ENCODE assay signal across 27 cellular contexts in the genomic region with DNA sequence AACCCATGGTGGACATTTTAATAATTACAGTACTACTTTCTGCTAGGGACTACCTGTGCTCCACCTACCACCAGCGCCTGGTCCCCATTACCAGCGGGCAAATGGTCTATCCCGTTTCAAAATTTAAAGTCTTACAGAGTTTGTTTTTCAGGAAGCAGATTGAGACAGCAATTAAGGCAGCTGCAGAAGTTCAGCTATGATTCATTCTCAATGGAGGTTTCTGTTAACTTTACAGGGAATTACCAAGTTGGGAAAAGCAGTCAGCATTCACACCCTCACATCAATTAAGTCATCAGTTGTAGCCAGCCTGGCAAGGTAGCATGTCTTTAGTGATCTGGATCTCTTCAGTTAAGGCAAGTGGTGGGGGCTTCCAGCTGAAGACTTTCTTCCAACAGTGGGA.
A peak's percentile ranks its signal among the peaks of the same experiment; 100 is the strongest.
DNase-seq lines count a peak whose midpoint lies in the region; ATAC-seq, FAIRE-seq and TF ChIP-seq lines count a peak whose summit lies in the region.
"Had no signal": no experiment of that assay in that cellular context is flagged by ENCODE, and none has a peak within 500 bp of the region (broad histone marks: within the 10 kb centered on the region; RNA-seq: fewer than 3 reads in every experiment).

No MANE protein-coding gene starts in this region.

- no peaks in the 10 kb centered on the region for H3K4me1 Mint-ChIP-seq in MCF 10A (ENCODE audit: insufficient read depth, unreplicated experiment)
- H3K4me1 Mint-ChIP-seq: CD8-positive, alpha-beta memory T cell; IgD-negative memory B cell had no signal

- in situ Hi-C loops in mammary epithelial cell (cut with MboI; ENCODE audit: low sequenced_read_pairs in 2 of 2) = no loop called here

- H3K9ac ChIP-seq in mammary epithelial cell (ENCODE audit: insufficient read depth, low read length) = no peak overlapping the region
- no peak overlapping the region for H3K9ac ChIP-seq in endothelial cell of umbilical vein (replicated peaks; ENCODE audit: extremely low read depth, insufficient read depth, low read length)

- H3K27ac ChIP-seq in mammary epithelial cell (ENCODE audit: insufficient read depth, low read depth, low read length) (no peak overlapping the region), endothelial cell of umbilical vein (ENCODE audit: insufficient read depth, low read depth, low read length) (no peak overlapping the region), heart left ventricle (no peak overlapping the region), testis (no peak overlapping the region)
- H3K27ac ChIP-seq: 22Rv1, Peyer's patch, SJCRH30 had no signal

- H3K9me3 ChIP-seq in mammary epithelial cell (replicated peaks; ENCODE audit: insufficient read depth, low read length) (no peaks in the 10 kb centered on the region), endothelial cell of umbilical vein (replicated peaks; ENCODE audit: control insufficient read depth, insufficient read depth, low read length) (no peaks in the 10 kb centered on the region), heart left ventricle (peaks cover 0 to 23% (median 0%) of the 10 kb centered on the region in 12 donors), testis (no peaks in the 10 kb centered on the region)
- H3K9me3 ChIP-seq: Peyer's patch, SJCRH30 had no signal

- no peaks in the 10 kb centered on the region for H3K4me1 ChIP-seq in mammary epithelial cell (ENCODE audit: insufficient read depth, low read length)
- H3K4me1 ChIP-seq in endothelial cell of umbilical vein (ENCODE audit: control insufficient read depth, extremely low read depth, insufficient read depth, low read length) = no peaks in the 10 kb centered on the region
- H3K4me1 ChIP-seq in heart left ventricle = no peaks in the 10 kb centered on the region
- no peaks in the 10 kb centered on the region for H3K4me1 ChIP-seq in testis
- H3K4me1 ChIP-seq: Peyer's patch, SJCRH30 had no signal

- TF ChIP-seq CTCF in mammary epithelial cell (conservative IDR thresholded peaks at IDR 0.05 in 1 of 2, IDR thresholded peaks at IDR 0.05 in 1 of 2; ENCODE audit: extremely low read depth in 1 of 2, insufficient read depth in 1 of 2, low read depth in 1 of 2, low read length in 2 of 2) (no peak), MCF 10A (IDR thresholded peaks at IDR 0.05; ENCODE audit: unreplicated experiment) (no peak), endothelial cell of umbilical vein (IDR thresholded peaks at IDR 0.05; ENCODE audit: extremely low read depth in 1 of 2, insufficient read depth in 1 of 2, low read depth in 1 of 2, low read length in 2 of 2) (no peak), GM20000 (IDR thresholded peaks at IDR 0.05; ENCODE audit: extremely low read depth, missing control alignments) (no peak), heart left ventricle (IDR thresholded peaks at IDR 0.05) (no peak), testis (IDR thresholded peaks at IDR 0.05) (no peak)

- no peaks in the 10 kb centered on the region for H4K20me1 ChIP-seq in mammary epithelial cell (ENCODE audit: insufficient read depth, low read length)
- no peaks in the 10 kb centered on the region for H4K20me1 ChIP-seq in endothelial cell of umbilical vein (replicated peaks; ENCODE audit: control insufficient read depth, extremely low read depth, insufficient read depth, low read length)

- intact Hi-C loops in mammary epithelial cell (cut with micrococcal nuclease) (no loop called here), MCF 10A (cut with micrococcal nuclease) (no loop called here), endothelial cell of umbilical vein (cut with micrococcal nuclease) (no loop called here), heart left ventricle (cut with DNase I) (no loop called here), testis (cut with DNase I; ENCODE audit: low total_unique reads) (no loop called here)

- H3K9me1 ChIP-seq in endothelial cell of umbilical vein (replicated peaks; ENCODE audit: control insufficient read depth, extremely low read depth, insufficient read depth, low read length) = no peaks in the 10 kb centered on the region

- H3K27me3 Mint-ChIP-seq in MCF 10A (ENCODE audit: insufficient read depth, unreplicated experiment) = no peaks in the 10 kb centered on the region

- no peak overlapping the region for H3K4me3 ChIP-seq in mammary epithelial cell (replicated peaks in 1 of 3; ENCODE audit: insufficient read depth in 1 of 3, low read depth in 2 of 3, low read length in 3 of 3)
- H3K4me3 ChIP-seq in endothelial cell of umbilical vein (replicated peaks in 1 of 3; ENCODE audit: insufficient read depth in 1 of 3, low read depth in 1 of 3, low read length in 3 of 3) = no peak overlapping the region
- no peak overlapping the region for H3K4me3 ChIP-seq in heart left ventricle
- no peak overlapping the region for H3K4me3 ChIP-seq in testis
- H3K4me3 ChIP-seq: MG63, Peyer's patch, SJCRH30 had no signal

- peaks cover 18% of the 10 kb centered on the region for H3K9me3 Mint-ChIP-seq in MCF 10A (ENCODE audit: unreplicated experiment)

- H2AFZ ChIP-seq in mammary epithelial cell (ENCODE audit: low read depth, low read length) = no peak overlapping the region
- H2AFZ ChIP-seq in endothelial cell of umbilical vein (ENCODE audit: low read depth, low read length) = no peak overlapping the region

- POLR2A ChIA-PET in MCF 10A (lab: Yijun Ruan, JAX) (no interaction called here), endothelial cell of umbilical vein (lab: Charles Lee) (no interaction called here)

- ATAC-seq in heart left ventricle = no peak
- ATAC-seq: HCT116 had no signal

- H3K4me2 ChIP-seq in mammary epithelial cell (ENCODE audit: insufficient read depth, low read depth, low read length) (no peak overlapping the region), endothelial cell of umbilical vein (ENCODE audit: insufficient read depth, low read length) (no peak overlapping the region)

- 79% methylated on average over 3 of the region's 3 CpGs for WGBS in mammary epithelial cell (ENCODE audit: low coverage, missing lambda C conversion rate)
- 80 to 87% (median 84%) methylated on average over 3 of the region's 3 CpGs for WGBS in heart left ventricle, 4 donors
- WGBS in testis, 2 donors = 84 to 86% methylated on average over 3 of the region's 3 CpGs

- dilution Hi-C loops in mammary epithelial cell (cut with HindIII; ENCODE audit: low sequenced_read_pairs) (no loop called here), endothelial cell of umbilical vein (cut with MboI; ENCODE audit: extremely low pct_ligation_motif_present, low sequenced_read_pairs) (no loop called here)

- CTCF ChIA-PET in mammary epithelial cell (lab: Charles Lee; ENCODE audit: low non-redundant PET) (no interaction called here), MCF 10A (lab: Yijun Ruan, JAX) (interaction anchor here (0.7 to 1.2 kb wide), 2 partner anchors 9 to 10 kb away, joined by 5 read pairs; no protein-coding TSS in a partner anchor), endothelial cell of umbilical vein (lab: Charles Lee) (interaction anchor here (1.4 to 3.0 kb wide), 2 partner anchors 10 to 119 kb away, joined by 4 to 10 read pairs; no protein-coding TSS in a partner anchor)

- H3K36me3 Mint-ChIP-seq in MCF 10A (ENCODE audit: insufficient read depth, unreplicated experiment) = no peaks in the 10 kb centered on the region
- H3K36me3 Mint-ChIP-seq: CD8-positive, alpha-beta memory T cell; IgD-negative memory B cell had no signal

- no peaks in the 10 kb centered on the region for H3K27me3 ChIP-seq in mammary epithelial cell (ENCODE audit: insufficient read depth, low read length)
- H3K27me3 ChIP-seq in endothelial cell of umbilical vein (ENCODE audit: control insufficient read depth in 2 of 2, insufficient read depth in 2 of 2, low read length in 2 of 2) = no peaks in the 10 kb centered on the region
- no peaks in the 10 kb centered on the region for H3K27me3 ChIP-seq in heart left ventricle
- no peaks in the 10 kb centered on the region for H3K27me3 ChIP-seq in testis
- H3K27me3 ChIP-seq: MG63, Peyer's patch, SJCRH30 had no signal

- no peak for FAIRE-seq in endothelial cell of umbilical vein (lab: Jason Lieb, UNC)
- FAIRE-seq: GM12891 had no signal

- no peak for TF ChIP-seq POLR2A in endothelial cell of umbilical vein (IDR thresholded peaks at IDR 0.05; ENCODE audit: low read depth, low read length)
- no peak for TF ChIP-seq POLR2A in heart left ventricle (IDR thresholded peaks at IDR 0.05)
- no peak for TF ChIP-seq POLR2A in testis (IDR thresholded peaks at IDR 0.05)

- H3K27ac Mint-ChIP-seq in MCF 10A (ENCODE audit: low read depth, unreplicated experiment) = no peak overlapping the region
- H3K27ac Mint-ChIP-seq: CD8-positive, alpha-beta memory T cell; IgD-negative memory B cell had no signal

- BruUV-seq in mammary epithelial cell (replicated peaks; lab: Mats Ljungman, UMichigan) (no TSS peak), MCF 10A (replicated peaks; lab: Mats Ljungman, UMichigan) (no TSS peak), endothelial cell of umbilical vein (replicated peaks; lab: Mats Ljungman, UMichigan) (no TSS peak)

- no peaks in the 10 kb centered on the region for H3K79me2 ChIP-seq in mammary epithelial cell (ENCODE audit: insufficient read depth, low read length)
- H3K79me2 ChIP-seq in endothelial cell of umbilical vein (ENCODE audit: control insufficient read depth, insufficient read depth, low read length) = no peaks in the 10 kb centered on the region

- peak; percentile 3 for DNase-seq in mammary epithelial cell
- no peak for DNase-seq in MCF 10A (ENCODE audit: unreplicated experiment)
- DNase-seq in endothelial cell of umbilical vein (ENCODE audit: low read depth, low spot score) = peak; percentile 32
- peak; percentile 6 for DNase-seq in kidney tubule cell (ENCODE audit: low spot score)
- no peak for DNase-seq in HT-29 (ENCODE audit: low spot score)
- DNase-seq in GM20000 (ENCODE audit: low spot score) = no peak
- no peak for DNase-seq in heart left ventricle
- no peak for DNase-seq in testis
- DNase-seq: AML-193; C1 segment of cervical spinal cord; Calu3; CD8-positive, alpha-beta memory T cell; DMS153; GOT3; MG63; NCI-H1417; NCI-H1694 treated with DMSO at 0.1 percent for 48 hours; NCI-H2081 treated with DMSO at 0.1 percent for 48 hours; NCI-H2171 treated with DMSO at 0.1 percent for 48 hours; NCI-H446; NCI-H526; Peyer's patch; SJCRH30 had no signal

- H3K36me3 ChIP-seq in mammary epithelial cell (ENCODE audit: insufficient read depth, low read length) (no peaks in the 10 kb centered on the region), endothelial cell of umbilical vein (ENCODE audit: control insufficient read depth in 2 of 2, extremely low read depth in 1 of 2, insufficient read depth in 2 of 2, low read length in 2 of 2) (no peaks in the 10 kb centered on the region), heart left ventricle (no peaks in the 10 kb centered on the region), testis (ENCODE audit: low read depth, missing control alignments) (no peaks in the 10 kb centered on the region)
- H3K36me3 ChIP-seq: MG63, Peyer's patch, SJCRH30 had no signal

- H3K4me3 Mint-ChIP-seq in MCF 10A (ENCODE audit: unreplicated experiment) = no peak overlapping the region
- H3K4me3 Mint-ChIP-seq: CD8-positive, alpha-beta memory T cell; IgD-negative memory B cell had no signal

TF ChIP-seq in endothelial cell of umbilical vein, 7 proteins besides CTCF, POLR2A, EP300 and RAD21 (continues in another document):
- TF ChIP-seq MYC (IDR thresholded peaks at IDR 0.05; ENCODE audit: low read depth, low read length) = no peak
- TF ChIP-seq, protein P1, sequence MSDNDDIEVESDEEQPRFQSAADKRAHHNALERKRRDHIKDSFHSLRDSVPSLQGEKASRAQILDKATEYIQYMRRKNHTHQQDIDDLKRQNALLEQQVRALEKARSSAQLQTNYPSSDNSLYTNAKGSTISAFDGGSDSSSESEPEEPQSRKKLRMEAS (IDR thresholded peaks at IDR 0.05; ENCODE audit: insufficient read depth, insufficient read length) = no peak

Comparison
In these comparisons a context has a peak if more than half of its experiments do, and no peak if none do; other contexts are left out.
1. DNase-seq: peak in mammary epithelial cell (single experiment), endothelial cell of umbilical vein (single experiment) and kidney tubule cell (single experiment); none in MCF 10A (single experiment), HT-29 (single experiment), GM20000 (single experiment), heart left ventricle (0 of 5) and testis (single experiment).